Comparison of ENCODE assay signal across 9 cellular contexts in genomic region chr3:72892081-72892763, GRCh38. TPM values are rescaled to one million over a fixed set of nuclear protein-coding genes. Genes with fewer than 3 reads are reported as not detected.
DNase-seq lines count a peak whose midpoint lies in the region; TF ChIP-seq lines count a peak whose summit lies in the region.
"Had no signal": no experiment of that assay in that cellular context is flagged by ENCODE, and none has a peak within 500 bp of the region (broad histone marks: within the 10 kb centered on the region; RNA-seq: fewer than 3 reads in every experiment).

No MANE protein-coding gene starts in this region.

- H2BK15ac ChIP-seq in mesendoderm (replicated peaks; ENCODE audit: low read depth) = no peak overlapping the region

- TF ChIP-seq POLR2A in testis (IDR thresholded peaks at IDR 0.05) = no peak

- no peak overlapping the region for H2BK5ac ChIP-seq in mesendoderm (ENCODE audit: low read length)

- H3K36me3 ChIP-seq in testis (ENCODE audit: low read depth, missing control alignments) (no peaks in the 10 kb centered on the region), mesendoderm (ENCODE audit: control insufficient read depth, insufficient read depth, low read length) (no peaks in the 10 kb centered on the region)
- H3K36me3 ChIP-seq: Peyer's patch had no signal

- H3K4ac ChIP-seq in mesendoderm (ENCODE audit: low read depth, low read length) = no peak overlapping the region

- H3K27me3 ChIP-seq in testis (no peaks in the 10 kb centered on the region), mesendoderm (ENCODE audit: insufficient read depth, low read length, poor library complexity) (no peaks in the 10 kb centered on the region)
- H3K27me3 ChIP-seq: Peyer's patch had no signal

- no peak overlapping the region for H4K5ac ChIP-seq in mesendoderm (ENCODE audit: low read length)

- H3K27me3 Mint-ChIP-seq in MCF 10A (ENCODE audit: insufficient read depth, unreplicated experiment) = no peaks in the 10 kb centered on the region

- DNase-seq in LHCN-M2 (ENCODE audit: low read depth) = peak; percentile 89
- DNase-seq in MCF 10A (ENCODE audit: unreplicated experiment) = peak; percentile 85
- peak in 35 of 51 donors; percentile 3 to 82 (median 52) for DNase-seq in hypothalamus (lab: John Stamatoyannopoulos, UW)
- DNase-seq in testis = peak; percentile 21
- no peak for DNase-seq in mesendoderm
- DNase-seq in NCI-H1436 treated with DMSO at 0.1 percent for 48 hours (lab: John Stamatoyannopoulos, UW) = no peak
- DNase-seq in RPMI8226 = no peak
- DNase-seq: kidney, Peyer's patch had no signal

- H3K4me3 ChIP-seq in testis (no peak overlapping the region), mesendoderm (ENCODE audit: low read length) (no peak overlapping the region)
- H3K4me3 ChIP-seq: Peyer's patch had no signal

- no peaks in the 10 kb centered on the region for H3K79me1 ChIP-seq in mesendoderm (ENCODE audit: low read length)

- no peaks in the 10 kb centered on the region for H3K9me3 Mint-ChIP-seq in MCF 10A (ENCODE audit: unreplicated experiment)

- H3K4me1 Mint-ChIP-seq in MCF 10A (ENCODE audit: insufficient read depth, unreplicated experiment) = peaks cover 41% of the 10 kb centered on the region

- H3K9me3 ChIP-seq in testis = no peaks in the 10 kb centered on the region
- H3K9me3 ChIP-seq: Peyer's patch had no signal

- POLR2A ChIA-PET in MCF 10A (lab: Yijun Ruan, JAX) = interaction anchor here (1.0 to 2.1 kb wide), 3 partner anchors 11 to 105 kb away, joined by 5 to 9 read pairs (median 6); partner anchors contain the start of genes PPP4R2 and SHQ1

- H3K18ac ChIP-seq in mesendoderm (ENCODE audit: low read length) = no peak overlapping the region

- WGBS in testis, 2 donors = 66 to 78% methylated on average over 4 of the region's 4 CpGs
- WGBS in mesendoderm (ENCODE audit: extremely low coverage, insufficient coverage, low lambda C conversion rate) = no CpG with 5 or more reads among the region's 4 CpGs

- H3K27ac ChIP-seq in testis (no peak overlapping the region), mesendoderm (ENCODE audit: low read depth, low read length) (no peak overlapping the region)

- H3K23ac ChIP-seq in mesendoderm (ENCODE audit: low read length) = no peak overlapping the region

- TF ChIP-seq CTCF in MCF 10A (IDR thresholded peaks at IDR 0.05; ENCODE audit: unreplicated experiment) (no peak), testis (IDR thresholded peaks at IDR 0.05) (no peak)

- H3K4me2 ChIP-seq in mesendoderm (ENCODE audit: low read length) = no peak overlapping the region

- H2AK5ac ChIP-seq in mesendoderm (ENCODE audit: low read length) = no peak overlapping the region

- H3K79me2 ChIP-seq in mesendoderm (ENCODE audit: control insufficient read depth, insufficient read depth, low read length) = no peaks in the 10 kb centered on the region

- H4K8ac ChIP-seq in mesendoderm (ENCODE audit: low read depth, low read length) = no peak overlapping the region

- H2BK120ac ChIP-seq in mesendoderm (ENCODE audit: low read depth, low read length) = no peak overlapping the region

- peak overlapping the region; percentile 77 for H3K27ac Mint-ChIP-seq in MCF 10A (ENCODE audit: low read depth, unreplicated experiment)

- H3K4me3 Mint-ChIP-seq in MCF 10A (ENCODE audit: unreplicated experiment) = no peak overlapping the region

- no TSS peak for BruUV-seq in MCF 10A (replicated peaks; lab: Mats Ljungman, UMichigan)

- CTCF ChIA-PET in MCF 10A (lab: Yijun Ruan, JAX) = interaction anchor here (0.6 to 1.0 kb wide), 8 partner anchors 9 to 672 kb away, joined by 3 to 7 read pairs (median 4); no protein-coding TSS in a partner anchor

- no peak overlapping the region for H3K9ac ChIP-seq in mesendoderm (ENCODE audit: low read length)

- no peaks in the 10 kb centered on the region for H3K36me3 Mint-ChIP-seq in MCF 10A (ENCODE audit: insufficient read depth, unreplicated experiment)

- H3K4me1 ChIP-seq in testis (peaks cover 17% of the 10 kb centered on the region), mesendoderm (ENCODE audit: control insufficient read depth, low read depth, low read length) (peaks cover 1% of the 10 kb centered on the region)

- no peak overlapping the region for H3K56ac ChIP-seq in mesendoderm (ENCODE audit: low read length)

- intact Hi-C loops in MCF 10A (cut with micrococcal nuclease) = no loop called here
- intact Hi-C loops in testis (cut with DNase I; ENCODE audit: low total_unique reads) = no loop called here

RNA-seq across cellular contexts. Expression of gene GXYLT2, which starts 4.4 kb away (rescaled TPM):
- 7.2 and 8.3 TPM in 2 replicates for total RNA-seq in LHCN-M2 (2014; rRNA removed)
- 3.9 TPM for polyA plus RNA-seq in LHCN-M2 (2012)
- 3.9 and 4.1 TPM in 2 replicates for total RNA-seq in MCF 10A (2022)
- total RNA-seq in testis = 10 to 100 TPM; 17.6 to 27.8 TPM
- polyA plus RNA-seq in testis (ENCODE audit: insufficient read depth, low read depth, low replicate concordance) = 9.7 TPM
- polyA plus RNA-seq in mesendoderm (2013, experiment 1 of 2) = 2.1 TPM
- 2.2 TPM for polyA plus RNA-seq in mesendoderm (2013, experiment 2 of 2)

RNA-seq across cellular contexts. Expression of gene SHQ1, which starts 44.0 kb away (rescaled TPM):
- total RNA-seq in LHCN-M2 (2014; rRNA removed) = 20.3 and 21.6 TPM in 2 replicates
- polyA plus RNA-seq in LHCN-M2 (2012) = 9.1 TPM
- total RNA-seq in MCF 10A (2022) = 17.4 and 30.4 TPM in 2 replicates
- 10 to 100 TPM; 21.2 to 26.9 TPM for total RNA-seq in testis
- polyA plus RNA-seq in testis (ENCODE audit: insufficient read depth, low read depth, low replicate concordance) = 20.1 TPM
- 20.5 TPM for polyA plus RNA-seq in mesendoderm (2013, experiment 1 of 2)
- 19.5 TPM for polyA plus RNA-seq in mesendoderm (2013, experiment 2 of 2)

Comparison
In these comparisons a context has a peak if more than half of its experiments do, and no peak if none do; other contexts are left out.
1. DNase-seq: peak in LHCN-M2 (single experiment), MCF 10A (single experiment), hypothalamus (35 of 51) and testis (single experiment); none in mesendoderm (single experiment), NCI-H1436 treated with DMSO at 0.1 percent for 48 hours (single experiment) and RPMI8226 (single experiment).